In genomic region chr21:16305686-16306085, GRCh38 we compare ENCODE assay signal across 9 cellular contexts.
A peak's percentile ranks its signal among the peaks of the same experiment; 100 is the strongest.
DNase-seq lines count a peak whose midpoint lies in the region; ATAC-seq and TF ChIP-seq lines count a peak whose summit lies in the region.
"Had no signal": no experiment of that assay in that cellular context is flagged by ENCODE, and none has a peak within 500 bp of the region (broad histone marks: within the 10 kb centered on the region; RNA-seq: fewer than 3 reads in every experiment).

No MANE protein-coding gene starts in this region.

- TF ChIP-seq EP300 in sigmoid colon (IDR thresholded peaks at IDR 0.05), result no peak

- H3K4me3 ChIP-seq in HUES48 (ENCODE audit: low read depth, low read length), result no peak overlapping the region
- peak overlapping the region in 3 of 4 donors; percentile 20 to 32 (median 28) for H3K4me3 ChIP-seq in sigmoid colon
- H3K4me3 ChIP-seq: colonic mucosa had no signal

- peaks cover 79% of the 10 kb centered on the region for H3K4me1 Mint-ChIP-seq in brain

- no peak for TF ChIP-seq CTCF in brain (conservative IDR thresholded peaks at IDR 0.05)
- TF ChIP-seq CTCF in sigmoid colon (IDR thresholded peaks at IDR 0.05), result no peak

- H3K27ac ChIP-seq in HUES48 (ENCODE audit: low read depth, low read length) (peak overlapping the region; percentile 29), sigmoid colon (peak overlapping the region; percentile 27 to 60 (median 49))
- H3K27ac ChIP-seq: colonic mucosa had no signal

- peaks cover 3% of the 10 kb centered on the region for H3K36me3 Mint-ChIP-seq in brain

- H3K36me3 ChIP-seq in HUES48 (ENCODE audit: control insufficient read depth, insufficient read depth, low read length) (no peaks in the 10 kb centered on the region), sigmoid colon (no peaks in the 10 kb centered on the region)
- H3K36me3 ChIP-seq: colonic mucosa had no signal

- intact Hi-C loops in sigmoid colon (cut with DNase I), result loop anchor here (10.0 kb wide), 1 partner anchor 111 kb away; no protein-coding TSS in a partner anchor

- H3K9me3 Mint-ChIP-seq in brain, result peaks cover 0 to 2% (median 2%) of the 10 kb centered on the region in 5 experiments

- no peaks in the 10 kb centered on the region for H3K27me3 Mint-ChIP-seq in brain

- no peaks in the 10 kb centered on the region for H3K4me1 ChIP-seq in HUES48 (ENCODE audit: control insufficient read depth, insufficient read depth, low read length)
- H3K4me1 ChIP-seq in sigmoid colon, result peaks cover 0 to 3% (median 0%) of the 10 kb centered on the region in 4 donors
- H3K4me1 ChIP-seq: colonic mucosa had no signal

- peak overlapping the region; percentile 79 to 100 (median 93) for H3K27ac Mint-ChIP-seq in brain

- TF ChIP-seq POLR2A in sigmoid colon (IDR thresholded peaks at IDR 0.05), result no peak

- 42 to 70% methylated on average over 6 of the region's 6 CpGs for whole genome bisulfite sequencing in sigmoid colon, 2 donors

- H3K4me3 Mint-ChIP-seq in brain, result peak overlapping the region; percentile 78 to 92 (median 86)

- H3K9me3 ChIP-seq in HUES48 (ENCODE audit: control insufficient read depth, insufficient read depth, low read length) (no peaks in the 10 kb centered on the region), sigmoid colon (no peaks in the 10 kb centered on the region)
- H3K9me3 ChIP-seq: colonic mucosa had no signal

- DNase-seq in hippocampal formation (lab: John Stamatoyannopoulos, UW), result peak; percentile 29 to 54
- DNase-seq in sigmoid colon, result no peak
- no peak for DNase-seq in HPDE6-E6E7 (ENCODE audit: extremely low spot score)
- no peak for DNase-seq in NCI-H774 (lab: John Stamatoyannopoulos, UW)
- no peak for DNase-seq in mesenteric fat pad (ENCODE audit: low spot score)
- DNase-seq: colonic mucosa had no signal

- H3K9ac ChIP-seq in HUES48 (ENCODE audit: low read depth, low read length), result no peak overlapping the region

- H3K27me3 ChIP-seq in HUES48 (ENCODE audit: control insufficient read depth, insufficient read depth, low read length), result no peaks in the 10 kb centered on the region
- H3K27me3 ChIP-seq in sigmoid colon, result no peaks in the 10 kb centered on the region
- H3K27me3 ChIP-seq: colonic mucosa had no signal

- no peak for ATAC-seq in HG03521 (IDR thresholded peaks at IDR 0.05; ENCODE audit: unreplicated experiment)

Comparison
In these comparisons a context has a peak if more than half of its experiments do, and no peak if none do; other contexts are left out.
1. DNase-seq: peak in hippocampal formation (2 of 2); none in sigmoid colon (single experiment), HPDE6-E6E7 (single experiment), NCI-H774 (single experiment) and mesenteric fat pad (single experiment).